2 cellular contexts compared by ENCODE assay signal in the genomic region with DNA sequence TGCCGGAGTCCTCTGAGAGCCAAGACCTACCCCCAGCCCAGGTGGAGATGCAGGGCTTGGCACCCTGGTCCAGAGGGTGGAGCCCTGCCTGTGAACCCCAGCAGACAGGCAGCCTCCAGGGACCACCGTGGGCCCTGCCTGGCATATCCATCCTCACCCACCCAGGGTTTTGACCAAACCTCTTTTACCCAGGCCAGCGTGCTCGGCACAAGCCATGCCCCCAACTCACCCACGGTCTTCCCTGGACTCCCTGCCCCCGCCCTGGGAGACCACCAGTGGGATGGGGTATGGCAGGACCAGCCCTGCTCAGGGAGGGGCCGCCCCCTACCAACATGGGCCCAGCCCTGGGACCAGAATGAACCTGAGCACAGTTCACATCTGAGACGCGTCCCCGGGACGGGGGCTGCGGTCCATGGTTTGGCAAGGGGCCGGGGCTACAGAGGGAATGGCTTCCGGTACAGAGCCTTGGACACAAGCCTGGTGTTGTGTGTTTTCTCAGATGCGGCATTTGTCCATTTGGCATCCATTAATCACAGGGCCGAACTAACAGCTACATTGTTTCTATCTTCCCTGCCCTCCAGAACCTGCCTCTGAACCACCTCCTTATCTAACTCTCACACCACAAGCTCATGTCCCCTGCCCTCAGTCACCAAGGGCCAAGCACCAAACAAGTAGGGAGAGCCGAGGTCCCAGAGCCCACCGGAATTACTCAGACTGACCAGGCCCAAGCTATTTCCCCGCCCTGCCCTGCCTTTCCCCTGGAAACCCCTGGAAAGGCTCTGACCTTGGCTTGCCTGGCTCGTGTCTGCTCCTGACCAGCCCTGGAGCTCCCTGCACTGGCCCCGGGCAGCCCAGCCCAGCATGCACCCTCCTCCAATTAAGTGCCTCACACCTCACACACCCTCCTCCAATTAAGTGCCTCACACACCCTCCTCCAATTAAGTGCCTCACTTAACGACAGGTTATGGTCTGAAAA.
TF ChIP-seq lines count a peak whose summit lies in the region.

No MANE protein-coding gene starts in this region.

TF ChIP-seq in SK-N-SH, 30 proteins besides CTCF, POLR2A, EP300 and RAD21:
- no peak for TF ChIP-seq JUND (IDR thresholded peaks at IDR 0.05)
- TF ChIP-seq, protein P1, sequence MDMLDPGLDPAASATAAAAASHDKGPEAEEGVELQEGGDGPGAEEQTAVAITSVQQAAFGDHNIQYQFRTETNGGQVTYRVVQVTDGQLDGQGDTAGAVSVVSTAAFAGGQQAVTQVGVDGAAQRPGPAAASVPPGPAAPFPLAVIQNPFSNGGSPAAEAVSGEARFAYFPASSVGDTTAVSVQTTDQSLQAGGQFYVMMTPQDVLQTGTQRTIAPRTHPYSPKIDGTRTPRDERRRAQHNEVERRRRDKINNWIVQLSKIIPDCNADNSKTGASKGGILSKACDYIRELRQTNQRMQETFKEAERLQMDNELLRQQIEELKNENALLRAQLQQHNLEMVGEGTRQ (IDR thresholded peaks at IDR 0.05; ENCODE audit: borderline replicate concordance, low read depth, low read length) = no peak
- no peak for TF ChIP-seq SIN3A (IDR thresholded peaks at IDR 0.05; ENCODE audit: borderline replicate concordance, low read depth, low read length)
- no peak for TF ChIP-seq POLR2AphosphoS5 (IDR thresholded peaks at IDR 0.05; ENCODE audit: low read depth, low read length)
- no peak for TF ChIP-seq TEAD4 (IDR thresholded peaks at IDR 0.05; ENCODE audit: borderline replicate concordance, insufficient read depth)
- TF ChIP-seq RCOR1 (IDR thresholded peaks at IDR 0.05; ENCODE audit: low read length) = no peak

TF ChIP-seq in SK-N-SH treated with all-trans-retinoic acid at 6 μM for 48 hours, 23 proteins besides CTCF, POLR2A, EP300 and RAD21:
- TF ChIP-seq SNAI2 (CRISPR knock-in tag; IDR thresholded peaks at IDR 0.05) (no peak), ISL1 (CRISPR knock-in tag; IDR thresholded peaks at IDR 0.05) (no peak), TOX (CRISPR knock-in tag; IDR thresholded peaks at IDR 0.05; ENCODE audit: borderline replicate concordance) (no peak), PPARA (CRISPR knock-in tag; IDR thresholded peaks at IDR 0.05; ENCODE audit: borderline replicate concordance) (no peak), RARB (CRISPR knock-in tag; IDR thresholded peaks at IDR 0.05) (no peak), ZFP30 (CRISPR knock-in tag; IDR thresholded peaks at IDR 0.05) (no peak)
- TF ChIP-seq, protein P2, sequence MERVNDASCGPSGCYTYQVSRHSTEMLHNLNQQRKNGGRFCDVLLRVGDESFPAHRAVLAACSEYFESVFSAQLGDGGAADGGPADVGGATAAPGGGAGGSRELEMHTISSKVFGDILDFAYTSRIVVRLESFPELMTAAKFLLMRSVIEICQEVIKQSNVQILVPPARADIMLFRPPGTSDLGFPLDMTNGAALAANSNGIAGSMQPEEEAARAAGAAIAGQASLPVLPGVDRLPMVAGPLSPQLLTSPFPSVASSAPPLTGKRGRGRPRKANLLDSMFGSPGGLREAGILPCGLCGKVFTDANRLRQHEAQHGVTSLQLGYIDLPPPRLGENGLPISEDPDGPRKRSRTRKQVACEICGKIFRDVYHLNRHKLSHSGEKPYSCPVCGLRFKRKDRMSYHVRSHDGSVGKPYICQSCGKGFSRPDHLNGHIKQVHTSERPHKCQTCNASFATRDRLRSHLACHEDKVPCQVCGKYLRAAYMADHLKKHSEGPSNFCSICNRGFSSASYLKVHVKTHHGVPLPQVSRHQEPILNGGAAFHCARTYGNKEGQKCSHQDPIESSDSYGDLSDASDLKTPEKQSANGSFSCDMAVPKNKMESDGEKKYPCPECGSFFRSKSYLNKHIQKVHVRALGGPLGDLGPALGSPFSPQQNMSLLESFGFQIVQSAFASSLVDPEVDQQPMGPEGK (CRISPR knock-in tag; IDR thresholded peaks at IDR 0.05; ENCODE audit: borderline replicate concordance) = no peak
